ENCODE assay signal across 2 cellular contexts in the genomic region with DNA sequence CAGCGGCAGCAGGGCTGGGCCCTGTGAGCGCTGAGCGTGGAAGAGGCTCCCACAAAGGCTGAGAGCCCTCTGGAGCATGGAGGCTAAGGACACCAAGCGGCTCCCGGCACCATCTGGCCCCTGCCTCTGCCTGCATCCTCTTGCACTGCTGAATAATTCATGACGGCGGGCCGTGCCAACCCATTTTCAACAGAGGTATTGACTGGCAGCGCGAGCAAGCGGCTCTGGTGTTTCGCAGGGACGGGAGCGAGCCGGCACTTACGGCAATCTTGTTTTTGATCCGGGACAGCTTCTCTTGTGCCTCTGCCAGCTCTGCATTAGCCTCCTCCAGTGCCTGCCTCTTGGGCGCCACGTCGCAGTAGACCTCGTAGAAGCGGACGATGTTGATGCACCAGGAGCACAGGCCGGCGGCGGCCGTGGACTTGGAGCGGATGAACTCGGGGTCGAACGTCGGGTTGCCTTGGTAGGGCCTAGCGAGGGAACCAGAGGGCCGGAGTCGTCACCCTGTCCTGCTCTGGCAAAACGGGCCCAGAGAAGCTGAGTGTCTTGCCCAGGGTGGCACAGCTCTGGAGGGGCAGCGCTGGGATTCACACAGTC.
A peak's percentile ranks its signal among the peaks of the same experiment; 100 is the strongest.
TF ChIP-seq lines count a peak whose summit lies in the region.

No MANE protein-coding gene starts in this region.

TF ChIP-seq in K562, 482 proteins besides CTCF, POLR2A, EP300 and RAD21:
- TF ChIP-seq RBM14 (IDR thresholded peaks at IDR 0.05; ENCODE audit: borderline replicate concordance, insufficient read depth, low read depth, low read length) (0 out of 2 replicates have a peak, but pooled peaks have one; percentile 35), ZNF583 (CRISPR knock-in tag; IDR thresholded peaks at IDR 0.05) (no peak)

TF ChIP-seq in HepG2, 621 proteins besides CTCF, POLR2A, EP300 and RAD21:
- TF ChIP-seq ZNF768 (CRISPR knock-in tag; IDR thresholded peaks at IDR 0.05) (peak; percentile 81), KAT2B (IDR thresholded peaks at IDR 0.05; ENCODE audit: borderline replicate concordance, low read depth, low read length) (no peak)
